1 cellular context compared by ENCODE assay signal in genomic region chr2:95206086-95206485, GRCh38.
TF ChIP-seq lines count a peak whose summit lies in the region.

No MANE protein-coding gene starts in this region.

TF ChIP-seq in H1, 55 proteins besides CTCF, POLR2A, EP300 and RAD21 (continued from another document):
- TF ChIP-seq, protein P1, sequence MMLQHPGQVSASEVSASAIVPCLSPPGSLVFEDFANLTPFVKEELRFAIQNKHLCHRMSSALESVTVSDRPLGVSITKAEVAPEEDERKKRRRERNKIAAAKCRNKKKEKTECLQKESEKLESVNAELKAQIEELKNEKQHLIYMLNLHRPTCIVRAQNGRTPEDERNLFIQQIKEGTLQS (IDR thresholded peaks at IDR 0.05; ENCODE audit: insufficient read depth, low read depth, low read length), result no peak
- TF ChIP-seq TBP (IDR thresholded peaks at IDR 0.05; ENCODE audit: low read depth, low read length), result no peak
